ENCODE assay signal across 1 cellular context in genomic region chr12:53049582-53050318, GRCh38.
TF ChIP-seq lines count a peak whose summit lies in the region.

A gene with protein sequence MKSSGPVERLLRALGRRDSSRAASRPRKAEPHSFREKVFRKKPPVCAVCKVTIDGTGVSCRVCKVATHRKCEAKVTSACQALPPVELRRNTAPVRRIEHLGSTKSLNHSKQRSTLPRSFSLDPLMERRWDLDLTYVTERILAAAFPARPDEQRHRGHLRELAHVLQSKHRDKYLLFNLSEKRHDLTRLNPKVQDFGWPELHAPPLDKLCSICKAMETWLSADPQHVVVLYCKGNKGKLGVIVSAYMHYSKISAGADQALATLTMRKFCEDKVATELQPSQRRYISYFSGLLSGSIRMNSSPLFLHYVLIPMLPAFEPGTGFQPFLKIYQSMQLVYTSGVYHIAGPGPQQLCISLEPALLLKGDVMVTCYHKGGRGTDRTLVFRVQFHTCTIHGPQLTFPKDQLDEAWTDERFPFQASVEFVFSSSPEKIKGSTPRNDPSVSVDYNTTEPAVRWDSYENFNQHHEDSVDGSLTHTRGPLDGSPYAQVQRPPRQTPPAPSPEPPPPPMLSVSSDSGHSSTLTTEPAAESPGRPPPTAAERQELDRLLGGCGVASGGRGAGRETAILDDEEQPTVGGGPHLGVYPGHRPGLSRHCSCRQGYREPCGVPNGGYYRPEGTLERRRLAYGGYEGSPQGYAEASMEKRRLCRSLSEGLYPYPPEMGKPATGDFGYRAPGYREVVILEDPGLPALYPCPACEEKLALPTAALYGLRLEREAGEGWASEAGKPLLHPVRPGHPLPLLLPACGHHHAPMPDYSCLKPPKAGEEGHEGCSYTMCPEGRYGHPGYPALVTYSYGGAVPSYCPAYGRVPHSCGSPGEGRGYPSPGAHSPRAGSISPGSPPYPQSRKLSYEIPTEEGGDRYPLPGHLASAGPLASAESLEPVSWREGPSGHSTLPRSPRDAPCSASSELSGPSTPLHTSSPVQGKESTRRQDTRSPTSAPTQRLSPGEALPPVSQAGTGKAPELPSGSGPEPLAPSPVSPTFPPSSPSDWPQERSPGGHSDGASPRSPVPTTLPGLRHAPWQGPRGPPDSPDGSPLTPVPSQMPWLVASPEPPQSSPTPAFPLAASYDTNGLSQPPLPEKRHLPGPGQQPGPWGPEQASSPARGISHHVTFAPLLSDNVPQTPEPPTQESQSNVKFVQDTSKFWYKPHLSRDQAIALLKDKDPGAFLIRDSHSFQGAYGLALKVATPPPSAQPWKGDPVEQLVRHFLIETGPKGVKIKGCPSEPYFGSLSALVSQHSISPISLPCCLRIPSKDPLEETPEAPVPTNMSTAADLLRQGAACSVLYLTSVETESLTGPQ (N-terminal part only) (plus strand): TSS chr12:53050065. CDS start chr12:53050186, 121 bp downstream.

TF ChIP-seq in HepG2, 621 proteins besides CTCF, POLR2A, EP300 and RAD21 (continued from another document and continues in another):
- no peak for TF ChIP-seq ZNF558 (CRISPR knock-in tag; IDR thresholded peaks at IDR 0.05; ENCODE audit: borderline replicate concordance)
- no peak; the same call in 1 of the 2 replicates for TF ChIP-seq CSRNP1 (CRISPR knock-in tag; IDR thresholded peaks at IDR 0.05)
- no peak for TF ChIP-seq ZIK1 (CRISPR knock-in tag; IDR thresholded peaks at IDR 0.05; ENCODE audit: borderline replicate concordance, low read depth)
- TF ChIP-seq PITX1 (CRISPR knock-in tag; IDR thresholded peaks at IDR 0.05): no peak; the same call in 1 of the 2 replicates
- TF ChIP-seq CEBPG (CRISPR knock-in tag; IDR thresholded peaks at IDR 0.05): 0 out of 2 replicates have a peak, but pooled peaks have one; percentile 13
- no peak for TF ChIP-seq ZNF850 (CRISPR knock-in tag; conservative IDR thresholded peaks at IDR 0.05)
- TF ChIP-seq ZNF530 (CRISPR knock-in tag; IDR thresholded peaks at IDR 0.05; ENCODE audit: low read depth): no peak
- TF ChIP-seq ZFAT (CRISPR knock-in tag; conservative IDR thresholded peaks at IDR 0.05): no peak
- 0 out of 2 replicates have a peak, but pooled peaks have one; percentile 22 for TF ChIP-seq ZNF703 (CRISPR knock-in tag; IDR thresholded peaks at IDR 0.05; ENCODE audit: borderline replicate concordance)
- no peak; the same call in 1 of the 2 replicates for TF ChIP-seq SP5 (CRISPR knock-in tag; IDR thresholded peaks at IDR 0.05; ENCODE audit: borderline replicate concordance, low read depth)
- TF ChIP-seq, protein P1, sequence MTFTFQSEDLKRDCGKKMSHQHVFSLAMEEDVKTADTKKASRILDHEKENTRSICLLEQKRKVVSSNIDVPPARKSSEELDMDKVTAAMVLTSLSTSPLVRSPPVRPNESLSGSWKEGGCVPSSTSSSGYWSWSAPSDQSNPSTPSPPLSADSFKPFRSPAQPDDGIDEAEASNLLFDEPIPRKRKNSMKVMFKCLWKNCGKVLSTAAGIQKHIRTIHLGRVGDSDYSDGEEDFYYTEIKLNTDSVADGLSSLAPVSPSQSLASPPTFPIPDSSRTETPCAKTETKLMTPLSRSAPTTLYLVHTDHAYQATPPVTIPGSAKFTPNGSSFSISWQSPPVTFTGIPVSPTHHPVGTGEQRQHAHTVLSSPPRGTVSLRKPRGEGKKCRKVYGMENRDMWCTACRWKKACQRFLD (CRISPR knock-in tag; IDR thresholded peaks at IDR 0.05; ENCODE audit: borderline replicate concordance): no peak
- TF ChIP-seq ELF1 (CRISPR knock-in tag; IDR thresholded peaks at IDR 0.05): peak; percentile 72
- no peak for TF ChIP-seq KLF15 (CRISPR knock-in tag; IDR thresholded peaks at IDR 0.05; ENCODE audit: borderline replicate concordance)
- no peak; the same call in 1 of the 2 replicates for TF ChIP-seq TFDP2 (CRISPR knock-in tag; IDR thresholded peaks at IDR 0.05)
- peak; percentile 84 for TF ChIP-seq SPEN (CRISPR knock-in tag; IDR thresholded peaks at IDR 0.05; ENCODE audit: low read depth)
- TF ChIP-seq, protein P2, sequence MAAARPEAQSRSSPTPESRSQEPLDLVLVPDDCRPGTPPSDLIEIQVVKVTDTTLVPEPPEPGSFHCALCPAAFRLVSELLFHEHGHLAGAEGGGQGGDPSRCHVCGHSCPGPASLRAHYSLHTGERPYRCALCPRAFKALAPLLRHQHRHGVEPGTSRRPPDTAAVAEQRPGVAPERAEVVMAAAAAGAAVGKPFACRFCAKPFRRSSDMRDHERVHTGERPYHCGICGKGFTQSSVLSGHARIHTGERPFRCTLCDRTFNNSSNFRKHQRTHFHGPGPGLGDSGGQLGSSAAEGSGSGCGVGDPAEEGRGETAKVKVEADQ (CRISPR knock-in tag; IDR thresholded peaks at IDR 0.05; ENCODE audit: borderline replicate concordance): no peak
- TF ChIP-seq PHF20 (CRISPR knock-in tag; IDR thresholded peaks at IDR 0.05): 0 out of 2 replicates have a peak, but pooled peaks have one; percentile 10
- no peak for TF ChIP-seq ZNF570 (CRISPR knock-in tag; IDR thresholded peaks at IDR 0.05; ENCODE audit: borderline replicate concordance)
- no peak for TF ChIP-seq NFE2L1 (CRISPR knock-in tag; IDR thresholded peaks at IDR 0.05; ENCODE audit: borderline replicate concordance)
- TF ChIP-seq THRA (CRISPR knock-in tag; IDR thresholded peaks at IDR 0.05; ENCODE audit: borderline replicate concordance): 0 out of 2 replicates have a peak, but pooled peaks have one; percentile 9
- TF ChIP-seq ONECUT2 (CRISPR knock-in tag; IDR thresholded peaks at IDR 0.05): no peak
- TF ChIP-seq ZFP36L1 (CRISPR knock-in tag; IDR thresholded peaks at IDR 0.05): no peak
- no peak for TF ChIP-seq ZSCAN22 (CRISPR knock-in tag; IDR thresholded peaks at IDR 0.05)
- TF ChIP-seq ZNF563 (CRISPR knock-in tag; IDR thresholded peaks at IDR 0.05): peak; percentile 72
- TF ChIP-seq ZNF367 (CRISPR knock-in tag; IDR thresholded peaks at IDR 0.05; ENCODE audit: borderline replicate concordance): no peak
- peak; percentile 57 for TF ChIP-seq MED8 (CRISPR knock-in tag; IDR thresholded peaks at IDR 0.05; ENCODE audit: insufficient replicate concordance)
- TF ChIP-seq TEAD3 (CRISPR knock-in tag; optimal IDR thresholded peaks at IDR 0.05; ENCODE audit: borderline replicate concordance): peak; percentile 47
- no peak; the same call in 1 of the 2 replicates for TF ChIP-seq GLI4 (CRISPR knock-in tag; IDR thresholded peaks at IDR 0.05; ENCODE audit: borderline replicate concordance)
- TF ChIP-seq, protein P3, sequence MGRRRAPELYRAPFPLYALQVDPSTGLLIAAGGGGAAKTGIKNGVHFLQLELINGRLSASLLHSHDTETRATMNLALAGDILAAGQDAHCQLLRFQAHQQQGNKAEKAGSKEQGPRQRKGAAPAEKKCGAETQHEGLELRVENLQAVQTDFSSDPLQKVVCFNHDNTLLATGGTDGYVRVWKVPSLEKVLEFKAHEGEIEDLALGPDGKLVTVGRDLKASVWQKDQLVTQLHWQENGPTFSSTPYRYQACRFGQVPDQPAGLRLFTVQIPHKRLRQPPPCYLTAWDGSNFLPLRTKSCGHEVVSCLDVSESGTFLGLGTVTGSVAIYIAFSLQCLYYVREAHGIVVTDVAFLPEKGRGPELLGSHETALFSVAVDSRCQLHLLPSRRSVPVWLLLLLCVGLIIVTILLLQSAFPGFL (CRISPR knock-in tag; IDR thresholded peaks at IDR 0.05): no peak
- no peak for TF ChIP-seq SP140L (CRISPR knock-in tag; IDR thresholded peaks at IDR 0.05; ENCODE audit: borderline replicate concordance)
- TF ChIP-seq, protein P4, sequence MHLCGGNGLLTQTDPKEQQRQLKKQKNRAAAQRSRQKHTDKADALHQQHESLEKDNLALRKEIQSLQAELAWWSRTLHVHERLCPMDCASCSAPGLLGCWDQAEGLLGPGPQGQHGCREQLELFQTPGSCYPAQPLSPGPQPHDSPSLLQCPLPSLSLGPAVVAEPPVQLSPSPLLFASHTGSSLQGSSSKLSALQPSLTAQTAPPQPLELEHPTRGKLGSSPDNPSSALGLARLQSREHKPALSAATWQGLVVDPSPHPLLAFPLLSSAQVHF (CRISPR knock-in tag; IDR thresholded peaks at IDR 0.05): no peak
- TF ChIP-seq, protein P5, sequence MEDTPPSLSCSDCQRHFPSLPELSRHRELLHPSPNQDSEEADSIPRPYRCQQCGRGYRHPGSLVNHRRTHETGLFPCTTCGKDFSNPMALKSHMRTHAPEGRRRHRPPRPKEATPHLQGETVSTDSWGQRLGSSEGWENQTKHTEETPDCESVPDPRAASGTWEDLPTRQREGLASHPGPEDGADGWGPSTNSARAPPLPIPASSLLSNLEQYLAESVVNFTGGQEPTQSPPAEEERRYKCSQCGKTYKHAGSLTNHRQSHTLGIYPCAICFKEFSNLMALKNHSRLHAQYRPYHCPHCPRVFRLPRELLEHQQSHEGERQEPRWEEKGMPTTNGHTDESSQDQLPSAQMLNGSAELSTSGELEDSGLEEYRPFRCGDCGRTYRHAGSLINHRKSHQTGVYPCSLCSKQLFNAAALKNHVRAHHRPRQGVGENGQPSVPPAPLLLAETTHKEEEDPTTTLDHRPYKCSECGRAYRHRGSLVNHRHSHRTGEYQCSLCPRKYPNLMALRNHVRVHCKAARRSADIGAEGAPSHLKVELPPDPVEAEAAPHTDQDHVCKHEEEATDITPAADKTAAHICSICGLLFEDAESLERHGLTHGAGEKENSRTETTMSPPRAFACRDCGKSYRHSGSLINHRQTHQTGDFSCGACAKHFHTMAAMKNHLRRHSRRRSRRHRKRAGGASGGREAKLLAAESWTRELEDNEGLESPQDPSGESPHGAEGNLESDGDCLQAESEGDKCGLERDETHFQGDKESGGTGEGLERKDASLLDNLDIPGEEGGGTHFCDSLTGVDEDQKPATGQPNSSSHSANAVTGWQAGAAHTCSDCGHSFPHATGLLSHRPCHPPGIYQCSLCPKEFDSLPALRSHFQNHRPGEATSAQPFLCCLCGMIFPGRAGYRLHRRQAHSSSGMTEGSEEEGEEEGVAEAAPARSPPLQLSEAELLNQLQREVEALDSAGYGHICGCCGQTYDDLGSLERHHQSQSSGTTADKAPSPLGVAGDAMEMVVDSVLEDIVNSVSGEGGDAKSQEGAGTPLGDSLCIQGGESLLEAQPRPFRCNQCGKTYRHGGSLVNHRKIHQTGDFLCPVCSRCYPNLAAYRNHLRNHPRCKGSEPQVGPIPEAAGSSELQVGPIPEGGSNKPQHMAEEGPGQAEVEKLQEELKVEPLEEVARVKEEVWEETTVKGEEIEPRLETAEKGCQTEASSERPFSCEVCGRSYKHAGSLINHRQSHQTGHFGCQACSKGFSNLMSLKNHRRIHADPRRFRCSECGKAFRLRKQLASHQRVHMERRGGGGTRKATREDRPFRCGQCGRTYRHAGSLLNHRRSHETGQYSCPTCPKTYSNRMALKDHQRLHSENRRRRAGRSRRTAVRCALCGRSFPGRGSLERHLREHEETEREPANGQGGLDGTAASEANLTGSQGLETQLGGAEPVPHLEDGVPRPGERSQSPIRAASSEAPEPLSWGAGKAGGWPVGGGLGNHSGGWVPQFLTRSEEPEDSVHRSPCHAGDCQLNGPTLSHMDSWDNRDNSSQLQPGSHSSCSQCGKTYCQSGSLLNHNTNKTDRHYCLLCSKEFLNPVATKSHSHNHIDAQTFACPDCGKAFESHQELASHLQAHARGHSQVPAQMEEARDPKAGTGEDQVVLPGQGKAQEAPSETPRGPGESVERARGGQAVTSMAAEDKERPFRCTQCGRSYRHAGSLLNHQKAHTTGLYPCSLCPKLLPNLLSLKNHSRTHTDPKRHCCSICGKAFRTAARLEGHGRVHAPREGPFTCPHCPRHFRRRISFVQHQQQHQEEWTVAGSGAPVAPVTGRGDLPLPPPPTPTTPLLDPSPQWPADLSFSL (CRISPR knock-in tag; IDR thresholded peaks at IDR 0.05): no peak
- TF ChIP-seq, protein P6, sequence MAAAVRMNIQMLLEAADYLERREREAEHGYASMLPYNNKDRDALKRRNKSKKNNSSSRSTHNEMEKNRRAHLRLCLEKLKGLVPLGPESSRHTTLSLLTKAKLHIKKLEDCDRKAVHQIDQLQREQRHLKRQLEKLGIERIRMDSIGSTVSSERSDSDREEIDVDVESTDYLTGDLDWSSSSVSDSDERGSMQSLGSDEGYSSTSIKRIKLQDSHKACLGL (CRISPR knock-in tag; IDR thresholded peaks at IDR 0.05): no peak
- no peak for TF ChIP-seq ATRX (CRISPR knock-in tag; IDR thresholded peaks at IDR 0.05; ENCODE audit: borderline replicate concordance)
- TF ChIP-seq, protein P7, sequence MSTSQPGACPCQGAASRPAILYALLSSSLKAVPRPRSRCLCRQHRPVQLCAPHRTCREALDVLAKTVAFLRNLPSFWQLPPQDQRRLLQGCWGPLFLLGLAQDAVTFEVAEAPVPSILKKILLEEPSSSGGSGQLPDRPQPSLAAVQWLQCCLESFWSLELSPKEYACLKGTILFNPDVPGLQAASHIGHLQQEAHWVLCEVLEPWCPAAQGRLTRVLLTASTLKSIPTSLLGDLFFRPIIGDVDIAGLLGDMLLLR (CRISPR knock-in tag; IDR thresholded peaks at IDR 0.05): no peak; the same call in 1 of the 2 replicates
- no peak for TF ChIP-seq ZNF24 (IDR thresholded peaks at IDR 0.05)
- TF ChIP-seq ZSCAN29 (CRISPR knock-in tag; conservative IDR thresholded peaks at IDR 0.05): 0 out of 2 replicates have a peak, but pooled peaks have one; percentile 16
- TF ChIP-seq RXRB (CRISPR knock-in tag; IDR thresholded peaks at IDR 0.05; ENCODE audit: borderline replicate concordance): peak; percentile 55
- no peak; the same call in 1 of the 2 replicates for TF ChIP-seq ZNF160 (CRISPR knock-in tag; IDR thresholded peaks at IDR 0.05)
- no peak; the same call in 1 of the 2 replicates for TF ChIP-seq NFKB2 (CRISPR knock-in tag; IDR thresholded peaks at IDR 0.05; ENCODE audit: borderline replicate concordance)
- no peak for TF ChIP-seq MAF1 (CRISPR knock-in tag; IDR thresholded peaks at IDR 0.05; ENCODE audit: borderline replicate concordance)
